Comparison of ENCODE assay signal across 28 cellular contexts in the genomic region with DNA sequence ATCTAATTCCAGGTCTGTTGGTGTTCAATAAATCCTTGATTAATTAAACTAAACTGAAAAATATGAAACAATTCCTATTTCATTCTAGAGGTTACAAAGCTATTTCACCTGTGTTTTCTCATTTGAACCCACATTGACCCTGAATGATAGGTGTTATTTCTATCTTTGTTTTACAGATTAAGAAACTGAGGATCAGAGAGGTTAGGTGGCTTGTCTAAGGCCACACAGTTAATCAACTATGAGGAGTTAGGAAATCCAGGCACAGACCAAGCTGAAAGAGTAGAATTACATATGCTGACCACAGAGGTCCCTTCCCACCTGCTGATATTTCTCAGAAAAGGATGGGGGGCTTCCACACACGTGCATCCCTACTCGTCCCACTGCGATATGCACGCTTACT. TPM values are rescaled to one million over a fixed set of nuclear protein-coding genes. Genes with fewer than 3 reads are reported as not detected.
"Had no signal": no experiment of that assay in that cellular context is flagged by ENCODE, and none has a peak within 500 bp of the region (broad histone marks: within the 10 kb centered on the region; RNA-seq: fewer than 3 reads in every experiment).

No MANE protein-coding gene starts in this region.

- H3K4me1 ChIP-seq: gastrocnemius medialis had no signal

- H3K36me3 ChIP-seq: esophagus squamous epithelium, gastrocnemius medialis, spleen, thoracic aorta, WERI-Rb-1 had no signal

- ATAC-seq: activated CD8-positive, alpha-beta T cell treated with anti-CD3 and anti-CD28 coated beads, Interleukin-2, amount 10 ng/mL, durations not matched to agents 7 days and 5 days; gastrocnemius medialis had no signal

- H3K27me3 ChIP-seq: spleen had no signal

- FAIRE-seq: TTC549 had no signal

- DNase-seq: activated CD4-positive, alpha-beta T cell treated with anti-CD3 and anti-CD28 coated beads, Interleukin-2, amount 50 U/mL, for 1 hour; activated CD4-positive, CD25-positive, alpha-beta regulatory T cell treated with anti-CD3 and anti-CD28 coated beads, Interleukin-2, amount 50 U/mL, for 72 hours; activated CD8-positive, alpha-beta T cell treated with anti-CD3 and anti-CD28 coated beads, Interleukin-2, amount 10 ng/mL, durations not matched to agents 7 days and 5 days; activated gamma-delta T cell; aorta; caudate nucleus; dorsolateral prefrontal cortex; endodermal cell; esophagus squamous epithelium; gastrocnemius medialis; head of caudate nucleus; hypothalamus; midbrain; naive B cell; occipital lobe; retina; spleen; stimulated activated CD4-positive, alpha-beta T cell treated with anti-CD3 and anti-CD28 coated beads, Interleukin-4, amount 100 ng/mL, for 1 hour; stimulated activated naive CD4-positive, alpha-beta T cell; T-helper 1 cell; WERI-Rb-1 had no signal

- H3K9me3 ChIP-seq: esophagus squamous epithelium, gastrocnemius medialis, thoracic aorta had no signal

- H3K27ac ChIP-seq: dorsolateral prefrontal cortex, esophagus squamous epithelium, gastrocnemius medialis, spleen, thoracic aorta, WERI-Rb-1 had no signal

- H3K4me3 ChIP-seq: dorsolateral prefrontal cortex, gastrocnemius medialis, thoracic aorta had no signal

RNA-seq across cellular contexts. Expression of a gene that starts 0.5 kb away (rescaled TPM):
- total RNA-seq: activated CD8-positive, alpha-beta T cell treated with anti-CD3 and anti-CD28 coated beads, Interleukin-2, amount 10 ng/mL, durations not matched to agents 7 days and 5 days; activated T-helper 1 cell treated with anti-CD3 and anti-CD28 coated beads, Interleukin-12 subunit alpha, Interleukin-12 subunit beta, Interleukin-2, Interleukin-4 antibody, amounts not matched to agents 30 ng/mL and 10 ng/mL and 1 ng/mL, durations not matched to agents 14 hours and 24 hours and 36 hours; endodermal cell; lung microvascular endothelial cell; occipital lobe had no signal
- polyA plus RNA-seq: neural cell had no signal

RNA-seq across cellular contexts. Expression of a gene that starts 24.0 kb away (rescaled TPM):
- total RNA-seq: endodermal cell, lung microvascular endothelial cell had no signal
- polyA plus RNA-seq: neural cell had no signal

RNA-seq across cellular contexts. Expression of a gene that starts 24.5 kb away (rescaled TPM):
- total RNA-seq: activated CD8-positive, alpha-beta T cell treated with anti-CD3 and anti-CD28 coated beads, Interleukin-2, amount 10 ng/mL, durations not matched to agents 7 days and 5 days; activated T-helper 1 cell treated with anti-CD3 and anti-CD28 coated beads, Interleukin-12 subunit alpha, Interleukin-12 subunit beta, Interleukin-2, Interleukin-4 antibody, amounts not matched to agents 30 ng/mL and 10 ng/mL and 1 ng/mL, durations not matched to agents 14 hours and 24 hours and 36 hours; aorta; endodermal cell; esophagus squamous epithelium; gastrocnemius medialis; lung microvascular endothelial cell; occipital lobe; posterior vena cava; thoracic aorta; ureter had no signal
- polyA plus RNA-seq: aorta, neural cell had no signal

RNA-seq across cellular contexts. Expression of a gene that starts 48.5 kb away (rescaled TPM):
- total RNA-seq: activated CD8-positive, alpha-beta T cell treated with anti-CD3 and anti-CD28 coated beads, Interleukin-2, amount 10 ng/mL, durations not matched to agents 7 days and 5 days; aorta; dorsolateral prefrontal cortex; endodermal cell; esophagus squamous epithelium; gastrocnemius medialis; lung microvascular endothelial cell; occipital lobe; posterior vena cava; thoracic aorta; ureter had no signal
- polyA plus RNA-seq: aorta, neural cell had no signal
